ENCODE assay signal across 23 cellular contexts in genomic region chr1:7294636-7295035, GRCh38.
DNase-seq lines count a peak whose midpoint lies in the region; ATAC-seq and TF ChIP-seq lines count a peak whose summit lies in the region.
"Had no signal": no experiment of that assay in that cellular context is flagged by ENCODE, and none has a peak within 500 bp of the region (broad histone marks: within the 10 kb centered on the region; RNA-seq: fewer than 3 reads in every experiment).

No MANE protein-coding gene starts in this region.

- H3K27me3 Mint-ChIP-seq in osteocyte (ENCODE audit: unreplicated experiment) (no peaks in the 10 kb centered on the region), neural progenitor cell (ENCODE audit: insufficient read depth, low read depth) (no peaks in the 10 kb centered on the region)

- no peak for ATAC-seq in HG03342 (IDR thresholded peaks at IDR 0.05; ENCODE audit: unreplicated experiment)
- ATAC-seq: PC-3 had no signal

- H3K4me3 Mint-ChIP-seq in osteocyte (ENCODE audit: unreplicated experiment) (no peak overlapping the region), neural progenitor cell (no peak overlapping the region)
- H3K4me3 Mint-ChIP-seq: H9, HFFc6 had no signal

- no peak overlapping the region for H3K9ac ChIP-seq in neural progenitor cell
- H3K9ac ChIP-seq: GM23248 had no signal

- H3K4me2 ChIP-seq in neural progenitor cell, result no peak overlapping the region

- no peak for TF ChIP-seq EP300 in esophagus muscularis mucosa (IDR thresholded peaks at IDR 0.05)

- H3K27me3 ChIP-seq in left ventricle myocardium inferior (ENCODE audit: low read depth) (peaks cover 4% of the 10 kb centered on the region), esophagus muscularis mucosa (no peaks in the 10 kb centered on the region), neural progenitor cell (no peaks in the 10 kb centered on the region)
- H3K27me3 ChIP-seq: MG63 had no signal

- H3K27ac Mint-ChIP-seq in osteocyte (ENCODE audit: unreplicated experiment), result no peak overlapping the region
- no peak overlapping the region for H3K27ac Mint-ChIP-seq in neural progenitor cell
- H3K27ac Mint-ChIP-seq: HFFc6 had no signal

- H3F3A ChIP-seq in neural progenitor cell (ENCODE audit: low read depth), result peaks cover 9% of the 10 kb centered on the region

- DNase-seq in cardiac septum (ENCODE audit: low spot score) (peak; percentile 54), left ventricle myocardium inferior (no peak), esophagus muscularis mucosa (ENCODE audit: extremely low spot score) (peak; percentile 66), osteocyte (ENCODE audit: extremely low spot score, unreplicated experiment) (peak; percentile 48), hepatic stellate cell (ENCODE audit: low spot score) (no peak), neural progenitor cell (ENCODE audit: low spot score) (no peak)
- DNase-seq: 8988T; Calu3; DMS79 treated with DMSO at 0.1 percent for 48 hours; GM23248; HFFc6; KG1; MG63; NCI-H1105 treated with DMSO at 0.1 percent for 48 hours; NCI-H146; NCI-H1930; NCI-H446; NCI-H524 treated with DMSO at 0.1 percent for 48 hours; NCI-H82; NK-92 treated with Interleukin-12 subunit alpha and Interleukin-12 subunit beta, amount 100 ng/mL, for 24 hours; PC-3 had no signal

- no peaks in the 10 kb centered on the region for H3K36me3 ChIP-seq in left ventricle myocardium inferior
- H3K36me3 ChIP-seq in esophagus muscularis mucosa, result no peaks in the 10 kb centered on the region
- H3K36me3 ChIP-seq in neural progenitor cell, result no peaks in the 10 kb centered on the region
- H3K36me3 ChIP-seq: MG63 had no signal

- no peak for TF ChIP-seq POLR2A in esophagus muscularis mucosa (IDR thresholded peaks at IDR 0.05; ENCODE audit: low read depth)

- peaks cover 2% of the 10 kb centered on the region for H3K36me3 Mint-ChIP-seq in osteocyte (ENCODE audit: unreplicated experiment)
- H3K36me3 Mint-ChIP-seq in neural progenitor cell, result no peaks in the 10 kb centered on the region

- no peak overlapping the region for H2AFZ ChIP-seq in neural progenitor cell (replicated peaks)
- H2AFZ ChIP-seq: GM23248 had no signal

- peaks cover 23% of the 10 kb centered on the region for H3K9me3 ChIP-seq in left ventricle myocardium inferior (replicated peaks)
- H3K9me3 ChIP-seq in esophagus muscularis mucosa, result peaks cover 0 to 17% (median 7%) of the 10 kb centered on the region in 4 donors
- H3K9me3 ChIP-seq in neural progenitor cell (ENCODE audit: low read depth), result no peaks in the 10 kb centered on the region

- WGBS in esophagus muscularis mucosa, result 92% methylated on average over 6 of the region's 7 CpGs

- H3K9me3 Mint-ChIP-seq in osteocyte (ENCODE audit: unreplicated experiment) (peaks cover 7% of the 10 kb centered on the region), neural progenitor cell (peaks cover 12% of the 10 kb centered on the region)

- no peak for TF ChIP-seq CTCF in left ventricle myocardium inferior (IDR thresholded peaks at IDR 0.05; ENCODE audit: borderline replicate concordance)
- no peak for TF ChIP-seq CTCF in esophagus muscularis mucosa (IDR thresholded peaks at IDR 0.05)
- no peak for TF ChIP-seq CTCF in osteocyte (IDR thresholded peaks at IDR 0.05)
- TF ChIP-seq CTCF in neural progenitor cell (IDR thresholded peaks at IDR 0.05), result no peak

- H3K4me3 ChIP-seq in left ventricle myocardium inferior, result no peak overlapping the region
- H3K4me3 ChIP-seq in esophagus muscularis mucosa, result no peak overlapping the region
- no peak overlapping the region for H3K4me3 ChIP-seq in neural progenitor cell
- H3K4me3 ChIP-seq: GM23248, MG63 had no signal

- no peak overlapping the region for H3K27ac ChIP-seq in left ventricle myocardium inferior (replicated peaks)
- no peak overlapping the region for H3K27ac ChIP-seq in esophagus muscularis mucosa (replicated peaks in 1 of 4)
- H3K27ac ChIP-seq in neural progenitor cell, result no peak overlapping the region
- H3K27ac ChIP-seq: GM23248 had no signal

- H4K20me1 ChIP-seq in neural progenitor cell (ENCODE audit: low read depth), result no peaks in the 10 kb centered on the region

- H3K4me1 ChIP-seq in left ventricle myocardium inferior, result peaks cover 38% of the 10 kb centered on the region
- H3K4me1 ChIP-seq in esophagus muscularis mucosa, result peaks cover 8 to 42% (median 32%) of the 10 kb centered on the region in 4 donors
- H3K4me1 ChIP-seq in neural progenitor cell, result peaks cover 27% of the 10 kb centered on the region

- H3K79me2 ChIP-seq in neural progenitor cell (ENCODE audit: low read depth), result no peaks in the 10 kb centered on the region

- H3K4me1 Mint-ChIP-seq in osteocyte (ENCODE audit: unreplicated experiment), result peaks cover 67% of the 10 kb centered on the region
- peaks cover 36% of the 10 kb centered on the region for H3K4me1 Mint-ChIP-seq in neural progenitor cell

- intact Hi-C loops in cardiac septum (cut with DNase I), result loop anchor here (5.0 kb wide), 3 partner anchors 48 to 353 kb away; no protein-coding TSS in a partner anchor
- intact Hi-C loops in left ventricle myocardium inferior (cut with micrococcal nuclease), result no loop called here
- intact Hi-C loops in esophagus muscularis mucosa (cut with DNase I), result no loop called here

Comparison
In these comparisons a context has a peak if more than half of its experiments do, and no peak if none do; other contexts are left out.
1. DNase-seq: peak in cardiac septum (single experiment), esophagus muscularis mucosa (single experiment) and osteocyte (single experiment); none in left ventricle myocardium inferior (single experiment), hepatic stellate cell (single experiment) and neural progenitor cell (single experiment).